In genomic region chr7:77404635-77405034, GRCh38 we compare ENCODE assay signal across 1 cellular context.
TF ChIP-seq lines count a peak whose summit lies in the region.

No MANE protein-coding gene starts in this region.

TF ChIP-seq in HepG2, 621 proteins besides CTCF, POLR2A, EP300 and RAD21 (continued from another document):
- TF ChIP-seq, protein P1, sequence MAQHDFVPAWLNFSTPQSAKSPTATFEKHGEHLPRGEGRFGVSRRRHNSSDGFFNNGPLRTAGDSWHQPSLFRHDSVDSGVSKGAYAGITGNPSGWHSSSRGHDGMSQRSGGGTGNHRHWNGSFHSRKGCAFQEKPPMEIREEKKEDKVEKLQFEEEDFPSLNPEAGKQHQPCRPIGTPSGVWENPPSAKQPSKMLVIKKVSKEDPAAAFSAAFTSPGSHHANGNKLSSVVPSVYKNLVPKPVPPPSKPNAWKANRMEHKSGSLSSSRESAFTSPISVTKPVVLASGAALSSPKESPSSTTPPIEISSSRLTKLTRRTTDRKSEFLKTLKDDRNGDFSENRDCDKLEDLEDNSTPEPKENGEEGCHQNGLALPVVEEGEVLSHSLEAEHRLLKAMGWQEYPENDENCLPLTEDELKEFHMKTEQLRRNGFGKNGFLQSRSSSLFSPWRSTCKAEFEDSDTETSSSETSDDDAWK (CRISPR knock-in tag; IDR thresholded peaks at IDR 0.05): no peak
- TF ChIP-seq ZNF253 (CRISPR knock-in tag; IDR thresholded peaks at IDR 0.05; ENCODE audit: borderline replicate concordance): no peak
- TF ChIP-seq NFATC3 (CRISPR knock-in tag; IDR thresholded peaks at IDR 0.05): no peak
- no peak for TF ChIP-seq RBM22 (optimal IDR thresholded peaks at IDR 0.05; ENCODE audit: low read length)
- TF ChIP-seq DNMT3B (CRISPR knock-in tag; conservative IDR thresholded peaks at IDR 0.05): no peak
- no peak for TF ChIP-seq MAFK (conservative IDR thresholded peaks at IDR 0.05 in 1 of 2, IDR thresholded peaks at IDR 0.05 in 1 of 2; ENCODE audit: low read length in 2 of 2)
- TF ChIP-seq ZNF768 (CRISPR knock-in tag; IDR thresholded peaks at IDR 0.05): no peak
